In genomic region chr2:10413488-10413887, GRCh38 we compare ENCODE assay signal across 19 cellular contexts. TPM values are rescaled to one million over a fixed set of nuclear protein-coding genes. Genes with fewer than 3 reads are reported as not detected.
DNase-seq lines count a peak whose midpoint lies in the region; ATAC-seq and TF ChIP-seq lines count a peak whose summit lies in the region.
"Had no signal": no experiment of that assay in that cellular context is flagged by ENCODE, and none has a peak within 500 bp of the region (broad histone marks: within the 10 kb centered on the region; RNA-seq: fewer than 3 reads in every experiment).

No MANE protein-coding gene starts in this region.

- H4K20me1 ChIP-seq in OCI-LY1 (ENCODE audit: insufficient read depth, low read length): no peaks in the 10 kb centered on the region

- ATAC-seq in body of pancreas (no peak), HG02973 (IDR thresholded peaks at IDR 0.05; ENCODE audit: unreplicated experiment) (no peak)
- ATAC-seq: activated CD8-positive, alpha-beta memory T cell treated with anti-CD3 and anti-CD28 coated beads, Interleukin-2, amount 10 ng/mL, durations not matched to agents 7 days and 5 days; CD8-positive, alpha-beta T cell had no signal

- H3K4me3 Mint-ChIP-seq in Calu3 (ENCODE audit: low read depth, unreplicated experiment): no peak overlapping the region
- H3K4me3 Mint-ChIP-seq: activated CD4-positive, alpha-beta T cell treated with anti-CD3 and anti-CD28 coated beads, Interleukin-2, amount 10 ng/mL, durations not matched to agents 24 days and 14 days; activated CD8-positive, alpha-beta memory T cell treated with anti-CD3 and anti-CD28 coated beads, Interleukin-2, amount 10 ng/mL, durations not matched to agents 7 days and 5 days; activated naive CD4-positive, alpha-beta T cell treated with anti-CD3 and anti-CD28 coated beads, Interleukin-2, amount 50 U/mL, for 24 hours; CD8-positive, alpha-beta T cell; nephron progenitor cell had no signal

- H3K27me3 Mint-ChIP-seq in Calu3 (ENCODE audit: unreplicated experiment): no peaks in the 10 kb centered on the region
- H3K27me3 Mint-ChIP-seq: activated CD4-positive, alpha-beta T cell treated with anti-CD3 and anti-CD28 coated beads, Interleukin-2, amount 10 ng/mL, durations not matched to agents 24 days and 14 days; activated CD8-positive, alpha-beta memory T cell treated with anti-CD3 and anti-CD28 coated beads, Interleukin-2, amount 10 ng/mL, durations not matched to agents 7 days and 5 days; activated naive CD4-positive, alpha-beta T cell treated with anti-CD3 and anti-CD28 coated beads, Interleukin-2, amount 50 U/mL, for 24 hours had no signal

- peaks cover 4% of the 10 kb centered on the region; the same call in 1 of the 2 replicates for H3F3A ChIP-seq in OCI-LY1 (ENCODE audit: insufficient read depth, low read length)

- BruUV-seq in Calu3 (replicated peaks; lab: Mats Ljungman, UMichigan): no TSS peak

- CTCF ChIA-PET in Calu3 (lab: Charles Lee): interaction anchor here (1.8 kb wide), 1 partner anchor 21 kb away, joined by 8 read pairs; no protein-coding TSS in a partner anchor

- H3K9me3 ChIP-seq in OCI-LY1 (ENCODE audit: low read length) (no peaks in the 10 kb centered on the region), body of pancreas (no peaks in the 10 kb centered on the region)
- H3K9me3 ChIP-seq: vagina had no signal

- H3K9me2 ChIP-seq in OCI-LY1 (ENCODE audit: low read depth, low read length): no peaks in the 10 kb centered on the region

- H3K9me3 Mint-ChIP-seq in Calu3 (ENCODE audit: low read depth, unreplicated experiment): no peaks in the 10 kb centered on the region
- H3K9me3 Mint-ChIP-seq: activated CD4-positive, alpha-beta T cell treated with anti-CD3 and anti-CD28 coated beads, Interleukin-2, amount 10 ng/mL, durations not matched to agents 24 days and 14 days; activated naive CD4-positive, alpha-beta T cell treated with anti-CD3 and anti-CD28 coated beads, Interleukin-2, amount 50 U/mL, for 24 hours; CD8-positive, alpha-beta T cell had no signal

- intact Hi-C loops in Calu3 (cut with micrococcal nuclease; ENCODE audit: unreplicated experiment): no loop called here
- intact Hi-C loops in body of pancreas (cut with DNase I): no loop called here

- H3K27me3 ChIP-seq in OCI-LY1 (ENCODE audit: insufficient read depth, low read length) (peaks cover 3% of the 10 kb centered on the region; the same call in 1 of the 2 replicates), body of pancreas (no peaks in the 10 kb centered on the region), rectal smooth muscle tissue (ENCODE audit: control insufficient read depth, insufficient read depth, low read length) (no peaks in the 10 kb centered on the region)
- H3K27me3 ChIP-seq: vagina had no signal

- no peaks in the 10 kb centered on the region for H3K79me2 ChIP-seq in OCI-LY1 (ENCODE audit: insufficient read depth, low read length)
- H3K79me2 ChIP-seq: parathyroid adenoma had no signal

- H3K4me1 ChIP-seq in OCI-LY1 (ENCODE audit: insufficient read depth, low read length, severe bottlenecking) (peaks cover 79% of the 10 kb centered on the region), body of pancreas (peaks cover 73% of the 10 kb centered on the region), rectal smooth muscle tissue (ENCODE audit: control insufficient read depth, insufficient read depth, low read length) (peaks cover 10% of the 10 kb centered on the region)

- peak overlapping the region; percentile 99 for H3K27ac ChIP-seq in OCI-LY1 (ENCODE audit: low read depth, low read length, poor library complexity, severe bottlenecking)
- H3K27ac ChIP-seq in body of pancreas: peak overlapping the region; percentile 40 to 83 (median 72)
- peak overlapping the region; percentile 16 for H3K27ac ChIP-seq in rectal smooth muscle tissue (ENCODE audit: low read depth, low read length)
- H3K27ac ChIP-seq: parathyroid adenoma, vagina had no signal

- H3K36me3 Mint-ChIP-seq in Calu3 (ENCODE audit: insufficient read depth, unreplicated experiment): peaks cover 17% of the 10 kb centered on the region
- H3K36me3 Mint-ChIP-seq: activated naive CD4-positive, alpha-beta T cell treated with anti-CD3 and anti-CD28 coated beads, Interleukin-2, amount 50 U/mL, for 24 hours had no signal

- H3K9ac ChIP-seq in OCI-LY1 (ENCODE audit: low read length) (peak overlapping the region; percentile 12; the same call in 1 of the 2 replicates), rectal smooth muscle tissue (ENCODE audit: low read length) (no peak overlapping the region)
- H3K9ac ChIP-seq: parathyroid adenoma had no signal

- TF ChIP-seq POLR2A in body of pancreas (IDR thresholded peaks at IDR 0.05): no peak

- TF ChIP-seq CTCF in Calu3 (IDR thresholded peaks at IDR 0.05; ENCODE audit: unreplicated experiment) (no peak), OCI-LY1 (IDR thresholded peaks at IDR 0.05; ENCODE audit: low read length) (no peak), body of pancreas (IDR thresholded peaks at IDR 0.05) (no peak)

- H3K4me3 ChIP-seq in OCI-LY1 (ENCODE audit: low read depth, low read length, poor library complexity, severe bottlenecking): no peak overlapping the region
- no peak overlapping the region for H3K4me3 ChIP-seq in body of pancreas
- H3K4me3 ChIP-seq in rectal smooth muscle tissue (ENCODE audit: low read length): no peak overlapping the region
- H3K4me3 ChIP-seq: vagina had no signal

- 74 to 80% methylated on average over 8 to 10 of the region's 10 CpGs for WGBS in body of pancreas, 2 donors

- H3K27ac Mint-ChIP-seq in Calu3 (ENCODE audit: unreplicated experiment): peak overlapping the region; percentile 36
- H3K27ac Mint-ChIP-seq: activated CD4-positive, alpha-beta T cell treated with anti-CD3 and anti-CD28 coated beads, Interleukin-2, amount 10 ng/mL, durations not matched to agents 24 days and 14 days; activated CD8-positive, alpha-beta memory T cell treated with anti-CD3 and anti-CD28 coated beads, Interleukin-2, amount 10 ng/mL, durations not matched to agents 7 days and 5 days; activated naive CD4-positive, alpha-beta T cell treated with anti-CD3 and anti-CD28 coated beads, Interleukin-2, amount 50 U/mL, for 24 hours; CD8-positive, alpha-beta T cell; nephron progenitor cell had no signal

- H3K4me1 Mint-ChIP-seq in Calu3 (ENCODE audit: low read depth, unreplicated experiment): peaks cover 32% of the 10 kb centered on the region

- H2AFZ ChIP-seq in OCI-LY1 (ENCODE audit: low read length): no peak overlapping the region
- H2AFZ ChIP-seq: parathyroid adenoma had no signal

- DNase-seq in Calu3 (no peak), body of pancreas (no peak), NCI-H748 (lab: John Stamatoyannopoulos, UW; ENCODE audit: unreplicated experiment) (no peak), pons (ENCODE audit: low spot score) (no peak)
- DNase-seq: activated CD4-positive, alpha-beta T cell treated with anti-CD3 and anti-CD28 coated beads, Interleukin-2, amount 10 ng/mL, durations not matched to agents 24 days and 14 days; activated CD8-positive, alpha-beta memory T cell treated with anti-CD3 and anti-CD28 coated beads, Interleukin-2, amount 10 ng/mL, durations not matched to agents 7 days and 5 days; aorta; CD8-positive, alpha-beta T cell; DND-41; left ventricle myocardium superior; NCI-H1092; NCI-H1930; nephron progenitor cell had no signal

- H3K4me2 ChIP-seq in OCI-LY1 (ENCODE audit: low read length): no peak overlapping the region; the same call in 1 of the 2 replicates

- no peaks in the 10 kb centered on the region for H3K36me3 ChIP-seq in OCI-LY1 (ENCODE audit: insufficient read depth, low read length)
- H3K36me3 ChIP-seq in body of pancreas (replicated peaks in 1 of 2; ENCODE audit: insufficient read depth in 1 of 2, low read depth in 2 of 2): no peaks in the 10 kb centered on the region
- no peaks in the 10 kb centered on the region for H3K36me3 ChIP-seq in rectal smooth muscle tissue (ENCODE audit: control insufficient read depth, insufficient read depth, low read length)
- H3K36me3 ChIP-seq: vagina had no signal

RNA-seq across cellular contexts. Expression of gene ODC1, which starts 34.6 kb away (rescaled TPM):
- total RNA-seq in Calu3 (2022) (78.4 and 85.7 TPM in 2 replicates), body of pancreas (10 to 100 TPM; 31.9 to 59.7 TPM)

Comparison
In these comparisons a context has a peak if more than half of its experiments do, and no peak if none do; other contexts are left out.
1. H3K27ac ChIP-seq: peak in every context shown above with its lines; median percentile 99 in OCI-LY1; 72 in body of pancreas; 16 in rectal smooth muscle tissue.